Comparison of ENCODE assay signal across 11 cellular contexts in the genomic region with DNA sequence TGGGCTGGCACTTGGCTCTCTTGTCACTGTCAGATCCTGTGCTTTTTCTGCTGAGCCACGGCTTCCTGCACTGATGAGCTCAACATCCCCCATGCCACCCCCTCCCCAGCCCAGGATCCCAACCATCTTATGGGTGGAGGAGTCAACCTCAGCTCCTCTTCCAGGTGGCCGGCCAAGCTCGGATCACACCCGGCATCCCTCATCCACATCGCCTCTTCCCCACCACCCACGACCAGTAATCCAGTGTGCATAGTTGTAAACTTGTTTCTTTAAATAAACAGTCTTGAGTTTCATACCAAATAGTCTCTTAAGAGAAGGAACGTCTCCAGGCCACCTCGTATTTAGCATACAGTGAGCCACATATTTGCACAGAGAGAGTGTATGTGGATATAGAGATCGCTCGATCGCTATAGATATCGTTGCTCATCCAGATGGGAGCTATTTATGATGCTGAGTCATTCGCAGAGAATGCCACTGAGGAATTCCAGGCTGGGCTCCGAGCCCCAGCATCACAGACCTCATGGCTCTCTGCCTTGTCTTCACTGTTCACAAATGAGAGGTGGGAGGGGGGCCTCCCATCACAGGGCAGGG.
DNase-seq lines count a peak whose midpoint lies in the region; ATAC-seq and TF ChIP-seq lines count a peak whose summit lies in the region.
"Had no signal": no experiment of that assay in that cellular context is flagged by ENCODE, and none has a peak within 500 bp of the region (broad histone marks: within the 10 kb centered on the region; RNA-seq: fewer than 3 reads in every experiment).

No MANE protein-coding gene starts in this region.

- H3K4me3 ChIP-seq in heart left ventricle (no peak overlapping the region), right cardiac atrium (ENCODE audit: low read length) (no peak overlapping the region), RWPE2 (ENCODE audit: severe bottlenecking) (no peak overlapping the region), fibroblast of the aortic adventitia (ENCODE audit: low read depth, low read length) (no peak overlapping the region)
- H3K4me3 ChIP-seq: neural progenitor cell had no signal

- intact Hi-C loops in heart left ventricle (cut with DNase I) = no loop called here
- intact Hi-C loops in right cardiac atrium (cut with DNase I) = no loop called here

- H3K27me3 ChIP-seq in heart left ventricle (peaks cover 0 to 19% (median 4%) of the 10 kb centered on the region in 9 donors), right cardiac atrium (ENCODE audit: control insufficient read depth, insufficient read depth) (no peaks in the 10 kb centered on the region), RWPE2 (ENCODE audit: insufficient read depth, poor library complexity, severe bottlenecking) (no peaks in the 10 kb centered on the region)
- H3K27me3 ChIP-seq: neural progenitor cell had no signal

- TF ChIP-seq CTCF in heart left ventricle (IDR thresholded peaks at IDR 0.05) (no peak), RWPE2 (IDR thresholded peaks at IDR 0.05; ENCODE audit: poor library complexity, severe bottlenecking) (no peak), fibroblast of the aortic adventitia (IDR thresholded peaks at IDR 0.05; ENCODE audit: insufficient read depth, low read length) (no peak)

- H3K9me3 ChIP-seq in heart left ventricle (no peaks in the 10 kb centered on the region), right cardiac atrium (ENCODE audit: control insufficient read depth, low read length) (no peaks in the 10 kb centered on the region), RWPE2 (ENCODE audit: severe bottlenecking) (no peaks in the 10 kb centered on the region)

- H3K36me3 ChIP-seq in heart left ventricle = no peaks in the 10 kb centered on the region
- H3K36me3 ChIP-seq in RWPE2 (ENCODE audit: low read depth) = no peaks in the 10 kb centered on the region
- H3K36me3 ChIP-seq: neural progenitor cell had no signal

- ATAC-seq in heart left ventricle (peak in 3 of 4 donors; percentile 31 to 58 (median 42)), right cardiac atrium (no peak), RWPE2 (ENCODE audit: low read depth) (peak; percentile 92), GM18520 (IDR thresholded peaks at IDR 0.05; ENCODE audit: unreplicated experiment) (no peak), GM21825 (IDR thresholded peaks at IDR 0.05; ENCODE audit: unreplicated experiment) (no peak)

- H3K27ac ChIP-seq in heart left ventricle (no peak overlapping the region), right cardiac atrium (ENCODE audit: low read length) (no peak overlapping the region), RWPE2 (ENCODE audit: poor library complexity, severe bottlenecking) (peak overlapping the region; percentile 84), temporal lobe (ENCODE audit: low read depth, low read length) (peak overlapping the region; percentile 13)
- H3K27ac ChIP-seq: neural progenitor cell had no signal

- H3K4me1 ChIP-seq in heart left ventricle (peaks cover 0 to 6% (median 0%) of the 10 kb centered on the region in 12 donors), right cardiac atrium (ENCODE audit: control insufficient read depth, insufficient read depth, low read length) (no peaks in the 10 kb centered on the region), RWPE2 (ENCODE audit: insufficient read depth, poor library complexity, severe bottlenecking) (peaks cover 28% of the 10 kb centered on the region)
- H3K4me1 ChIP-seq: neural progenitor cell had no signal

- WGBS in heart left ventricle, 4 donors = 29 to 38% (median 34%) methylated on average over 14 of the region's 14 CpGs
- WGBS in right cardiac atrium = 37% methylated on average over 14 of the region's 14 CpGs

- DNase-seq in heart left ventricle = no peak
- DNase-seq in right cardiac atrium = no peak
- peak; percentile 88 for DNase-seq in RWPE2 (ENCODE audit: low spot score)
- peak; percentile 30 for DNase-seq in fibroblast of the aortic adventitia (ENCODE audit: low read depth)
- DNase-seq in NOMO-1 treated with DMSO at 0.1 percent for 48 hours (lab: John Stamatoyannopoulos, UW; ENCODE audit: unreplicated experiment) = no peak
- DNase-seq: activated CD4-positive, alpha-beta T cell treated with anti-CD3 and anti-CD28 coated beads for 48 hours; CD4-positive, CD25-positive, alpha-beta regulatory T cell had no signal

- no peak for TF ChIP-seq POLR2A in heart left ventricle (IDR thresholded peaks at IDR 0.05)

Comparison
In these comparisons a context has a peak if more than half of its experiments do, and no peak if none do; other contexts are left out.
1. ATAC-seq: peak in heart left ventricle (3 of 4) and RWPE2 (single experiment); none in right cardiac atrium (0 of 2), GM18520 (single experiment) and GM21825 (single experiment).
2. DNase-seq: peak in RWPE2 (single experiment) and fibroblast of the aortic adventitia (single experiment); none in heart left ventricle (0 of 5), right cardiac atrium (0 of 3) and NOMO-1 treated with DMSO at 0.1 percent for 48 hours (single experiment).
3. H3K27ac ChIP-seq: peak in RWPE2 (single experiment) and temporal lobe (single experiment); none in heart left ventricle (0 of 12) and right cardiac atrium (single experiment).